Comparison of ENCODE assay signal across 16 cellular contexts in genomic region chr2:158486970-158487325, GRCh38. TPM values are rescaled to one million over a fixed set of nuclear protein-coding genes. Genes with fewer than 3 reads are reported as not detected.
DNase-seq lines count a peak whose midpoint lies in the region; ATAC-seq and TF ChIP-seq lines count a peak whose summit lies in the region.
"Had no signal": no experiment of that assay in that cellular context is flagged by ENCODE, and none has a peak within 500 bp of the region (broad histone marks: within the 10 kb centered on the region; RNA-seq: fewer than 3 reads in every experiment).

No MANE protein-coding gene starts in this region.

- no peaks in the 10 kb centered on the region for H3K36me3 ChIP-seq in PC-9 (ENCODE audit: low read depth)
- H3K36me3 ChIP-seq: uterus had no signal

- H3K9me3 Mint-ChIP-seq in stimulated activated naive B cell treated with anti-CD40 and anti-IgM and Interleukin-4, amounts not matched to agents 10 μg/mL and 1 μg/mL and 100 μg/mL, for 72 hours, result no peaks in the 10 kb centered on the region
- H3K9me3 Mint-ChIP-seq: activated naive CD4-positive, alpha-beta T cell treated with anti-CD3 and anti-CD28 coated beads for 36 hours had no signal

- H3K27ac Mint-ChIP-seq in stimulated activated naive B cell treated with anti-CD40 and anti-IgM and Interleukin-4, amounts not matched to agents 10 μg/mL and 1 μg/mL and 100 μg/mL, for 72 hours, result no peak overlapping the region
- H3K27ac Mint-ChIP-seq: activated naive CD4-positive, alpha-beta T cell treated with anti-CD3 and anti-CD28 coated beads for 36 hours had no signal

- no peak overlapping the region for H3K4me2 ChIP-seq in PC-9

- no peaks in the 10 kb centered on the region for H3K27me3 Mint-ChIP-seq in stimulated activated naive B cell treated with anti-CD40 and anti-IgM and Interleukin-4, amounts not matched to agents 10 μg/mL and 1 μg/mL and 100 μg/mL, for 72 hours

- no peaks in the 10 kb centered on the region for H4K20me1 ChIP-seq in PC-9 (ENCODE audit: insufficient read depth)

- DNase-seq in AG20443 (ENCODE audit: low spot score), result peak; percentile 24
- peak; percentile 43 for DNase-seq in HT-29 (ENCODE audit: low spot score)
- DNase-seq in iris pigment epithelial cell (ENCODE audit: low read depth), result peak; percentile 33
- no peak for DNase-seq in stimulated activated naive B cell treated with anti-CD40 and anti-IgM and Interleukin-4, amounts not matched to agents 10 μg/mL and 1 μg/mL and 100 μg/mL, for 72 hours
- DNase-seq in PC-9, result no peak
- no peak for DNase-seq in stimulated activated CD8-positive, alpha-beta memory T cell treated with anti-CD3 and anti-CD28 coated beads, Interleukin-4, amount 100 ng/mL, for 48 hours
- no peak for DNase-seq in COLO668 (lab: John Stamatoyannopoulos, UW; ENCODE audit: unreplicated experiment)
- DNase-seq: activated naive CD4-positive, alpha-beta T cell treated with anti-CD3 and anti-CD28 coated beads for 36 hours; AML-193; NCI-H1417 treated with DMSO at 0.1 percent for 48 hours; NCI-H510A treated with DMSO at 0.1 percent for 48 hours; uterus had no signal

- H3F3A ChIP-seq in PC-9 (ENCODE audit: insufficient read depth, low read depth), result no peaks in the 10 kb centered on the region

- intact Hi-C loops in PC-9 (cut with micrococcal nuclease; ENCODE audit: unreplicated experiment), result no loop called here

- no peak overlapping the region for H3K4me3 ChIP-seq in PC-9
- H3K4me3 ChIP-seq: uterus had no signal

- no TSS peak for BruUV-seq in PC-9 (replicated peaks; lab: Mats Ljungman, UMichigan)

- H2AFZ ChIP-seq in PC-9, result no peak overlapping the region
- H2AFZ ChIP-seq: parathyroid adenoma had no signal

- no peaks in the 10 kb centered on the region for H3K9me3 ChIP-seq in PC-9 (ENCODE audit: insufficient read depth, low read depth)
- H3K9me3 ChIP-seq: uterus had no signal

- H3K79me2 ChIP-seq in PC-9 (ENCODE audit: low read depth), result peaks cover 62% of the 10 kb centered on the region

- CTCF ChIA-PET in PC-9 (lab: Charles Lee), result no interaction called here

- H3K9me2 ChIP-seq in PC-9 (ENCODE audit: insufficient read depth), result no peaks in the 10 kb centered on the region

- H3K4me1 Mint-ChIP-seq in stimulated activated naive B cell treated with anti-CD40 and anti-IgM and Interleukin-4, amounts not matched to agents 10 μg/mL and 1 μg/mL and 100 μg/mL, for 72 hours, result peaks cover 0 to 6% of the 10 kb centered on the region in 2 donors

- no peak for TF ChIP-seq CTCF in PC-9 (conservative IDR thresholded peaks at IDR 0.05)

- no peak overlapping the region for H3K4me3 Mint-ChIP-seq in stimulated activated naive B cell treated with anti-CD40 and anti-IgM and Interleukin-4, amounts not matched to agents 10 μg/mL and 1 μg/mL and 100 μg/mL, for 72 hours
- H3K4me3 Mint-ChIP-seq: activated naive CD4-positive, alpha-beta T cell treated with anti-CD3 and anti-CD28 coated beads for 36 hours had no signal

- POLR2A ChIA-PET in PC-9 (lab: Charles Lee; ENCODE audit: unreplicated experiment), result no interaction called here

- H3K36me3 Mint-ChIP-seq in stimulated activated naive B cell treated with anti-CD40 and anti-IgM and Interleukin-4, amounts not matched to agents 10 μg/mL and 1 μg/mL and 100 μg/mL, for 72 hours, result no peaks in the 10 kb centered on the region

- H3K4me1 ChIP-seq in PC-9 (replicated peaks; ENCODE audit: insufficient read depth), result peaks cover 11% of the 10 kb centered on the region; the same call in 1 of the 2 replicates
- H3K4me1 ChIP-seq: uterus had no signal

- H3K27ac ChIP-seq in angular gyrus (ENCODE audit: low read depth, low read length) (peak overlapping the region; percentile 37), PC-9 (no peak overlapping the region)
- H3K27ac ChIP-seq: parathyroid adenoma, uterus had no signal

- no peak for ATAC-seq in stimulated activated naive B cell treated with anti-CD40 and anti-IgM and Interleukin-4, amounts not matched to agents 10 μg/mL and 1 μg/mL and 100 μg/mL, for 72 hours (replicated peaks)
- ATAC-seq: HCT116 had no signal

- H3K27me3 ChIP-seq in PC-9 (ENCODE audit: insufficient read depth, low read depth), result no peaks in the 10 kb centered on the region
- H3K27me3 ChIP-seq: uterus had no signal

RNA-seq across cellular contexts. Expression of gene PKP4, which starts 30.2 kb away (rescaled TPM):
- total RNA-seq in HT-29 (2014; rRNA removed; shearing (Covaris generic)), result 111 and 112 TPM in 2 replicates
- 55.5 and 59.1 TPM in 2 replicates for total RNA-seq in PC-9 (2021)

RNA-seq across cellular contexts. Expression of gene CCDC148, which starts 30.4 kb away (rescaled TPM):
- 1.4 and 5.5 TPM in 2 replicates for total RNA-seq in HT-29 (2014; rRNA removed; shearing (Covaris generic))
- total RNA-seq in PC-9 (2021), result 1.8 and 2.3 TPM in 2 replicates
- total RNA-seq: activated CD8-positive, alpha-beta memory T cell treated with anti-CD3 and anti-CD28 coated beads for 36 hours; activated naive CD4-positive, alpha-beta T cell treated with anti-CD3 and anti-CD28 coated beads for 36 hours had no signal

Comparison
In these comparisons a context has a peak if more than half of its experiments do, and no peak if none do; other contexts are left out.
1. DNase-seq: peak in AG20443 (single experiment), HT-29 (single experiment) and iris pigment epithelial cell (single experiment); none in stimulated activated naive B cell treated with anti-CD40 and anti-IgM and Interleukin-4, amounts not matched to agents 10 μg/mL and 1 μg/mL and 100 μg/mL, for 72 hours (single experiment), PC-9 (0 of 2), stimulated activated CD8-positive, alpha-beta memory T cell treated with anti-CD3 and anti-CD28 coated beads, Interleukin-4, amount 100 ng/mL, for 48 hours (single experiment) and COLO668 (single experiment).